Comparison of ENCODE assay signal across 9 cellular contexts in genomic region chr6:15770347-15771143, GRCh38.
DNase-seq lines count a peak whose midpoint lies in the region; ATAC-seq, FAIRE-seq and TF ChIP-seq lines count a peak whose summit lies in the region.
"Had no signal": no experiment of that assay in that cellular context is flagged by ENCODE, and none has a peak within 500 bp of the region (broad histone marks: within the 10 kb centered on the region; RNA-seq: fewer than 3 reads in every experiment).

No MANE protein-coding gene starts in this region.

- H3K9ac ChIP-seq in K562 (ENCODE audit: insufficient read depth in 1 of 2, low read depth in 2 of 2, low read length in 2 of 2), result peak overlapping the region; percentile 1 to 12; a peak in 1 of 4 replicates

- no peaks in the 10 kb centered on the region for H4K20me1 ChIP-seq in K562 (replicated peaks; ENCODE audit: control insufficient read depth, insufficient read depth, low read length)

- TF ChIP-seq CTCF in GM06990 (IDR thresholded peaks at IDR 0.05; ENCODE audit: insufficient read depth, low read length, poor library complexity, severe bottlenecking) (peak; percentile 33), K562 (IDR thresholded peaks at IDR 0.05 in 2 of 3, conservative IDR thresholded peaks at IDR 0.05 in 1 of 3; ENCODE audit: insufficient read depth in 2 of 3, low read depth in 1 of 3, low read length in 3 of 3) (peak; percentile 24 to 38 (median 31); a peak in 4 of 6 replicates)

- BruUV-seq in K562 (replicated peaks; lab: Mats Ljungman, UMichigan), result no TSS peak

- no peaks in the 10 kb centered on the region for H3K79me2 ChIP-seq in K562 (ENCODE audit: control insufficient read depth, insufficient read depth, low read length)

- FAIRE-seq in K562 (lab: Jason Lieb, UNC), result peak; percentile 42

- POLR2A ChIA-PET in K562 (lab: Yijun Ruan, JAX), result interaction anchor here (0.6 to 3.1 kb wide), 14 partner anchors 9 to 419 kb away, joined by 3 to 16 read pairs (median 3); partner anchors contain the start of gene MYLIP
- POLR2A ChIA-PET in naive thymus-derived CD8-positive, alpha-beta T cell (lab: Charles Lee), result no interaction called here

- H3K9me1 ChIP-seq in K562 (ENCODE audit: control insufficient read depth, insufficient read depth, low read length), result no peaks in the 10 kb centered on the region

- CTCF ChIA-PET in K562 (lab: Yijun Ruan, JAX; ENCODE audit: low intra/inter-chr PET ratio), result no interaction called here

- peak overlapping the region; percentile 79 for H2AFZ ChIP-seq in K562 (ENCODE audit: low read depth, low read length)

- TF ChIP-seq POLR2A in K562 (conservative IDR thresholded peaks at IDR 0.05), result no peak

- peaks cover 0 to 3% (median 0%) of the 10 kb centered on the region in 5 donors for H3K27me3 Mint-ChIP-seq in naive thymus-derived CD8-positive, alpha-beta T cell

- in situ Hi-C loops in K562 (cut with MboI), result no loop called here

- intact Hi-C loops in K562 (cut with micrococcal nuclease) (no loop called here), left ventricle myocardium superior (cut with micrococcal nuclease) (no loop called here)

- no peak overlapping the region for H3K4me3 Mint-ChIP-seq in naive thymus-derived CD8-positive, alpha-beta T cell

- H3K27ac Mint-ChIP-seq in naive thymus-derived CD8-positive, alpha-beta T cell, result no peak overlapping the region

- H3K36me3 Mint-ChIP-seq in naive thymus-derived CD8-positive, alpha-beta T cell, result no peaks in the 10 kb centered on the region

- peaks cover 0 to 26% of the 10 kb centered on the region in 2 experiments; a peak in 4 of 5 replicates for H3K4me1 ChIP-seq in K562 (replicated peaks in 1 of 2; ENCODE audit: control insufficient read depth in 2 of 2, insufficient read depth in 2 of 2, low read length in 2 of 2)

- no peaks in the 10 kb centered on the region for H3K4me1 Mint-ChIP-seq in naive thymus-derived CD8-positive, alpha-beta T cell

- H3K27ac ChIP-seq in K562 (ENCODE audit: extremely low read depth, low read depth, low read length), result 0 out of 3 replicates have a peak overlapping the region, but pooled peaks have one; percentile 3
- H3K27ac ChIP-seq: epithelial cell of prostate had no signal

- H3K4me3 ChIP-seq in GM06990 (replicated peaks; ENCODE audit: low read depth, low read length), result no peak overlapping the region
- H3K4me3 ChIP-seq in K562, result no peak overlapping the region

- peak; percentile 54 for ATAC-seq in GM19328 (IDR thresholded peaks at IDR 0.05; ENCODE audit: unreplicated experiment)
- peak; percentile 79 for ATAC-seq in HG03354 (IDR thresholded peaks at IDR 0.05; ENCODE audit: poor library complexity, severe bottlenecking, unreplicated experiment)
- ATAC-seq in K562, result peak; percentile 80
- no peak for ATAC-seq in left ventricle myocardium superior
- ATAC-seq in naive thymus-derived CD8-positive, alpha-beta T cell, result no peak

- DNase-seq in GM06990 (ENCODE audit: extremely low read depth, insufficient read length), result peak; percentile 37
- peak in 2 of 4 experiments; percentile 28 to 45 for DNase-seq in K562 (ENCODE audit: extremely low read depth in 1 of 4, low spot score in 3 of 4)
- no peak for DNase-seq in retina
- DNase-seq in left ventricle myocardium superior, result no peak
- DNase-seq in foreskin melanocyte, result no peak
- DNase-seq in naive thymus-derived CD8-positive, alpha-beta T cell, result no peak

- H3K9me3 ChIP-seq in K562 (replicated peaks; ENCODE audit: control insufficient read depth, insufficient read depth, low read depth, low read length), result no peaks in the 10 kb centered on the region

- H3K9me3 Mint-ChIP-seq in naive thymus-derived CD8-positive, alpha-beta T cell, result no peaks in the 10 kb centered on the region

- TF ChIP-seq EP300 in K562 (IDR thresholded peaks at IDR 0.05; ENCODE audit: low read length), result no peak

- H3K27me3 ChIP-seq in GM06990 (replicated peaks; ENCODE audit: control insufficient read depth, insufficient read depth, low read length) (no peaks in the 10 kb centered on the region), K562 (ENCODE audit: control insufficient read depth in 2 of 2, insufficient read depth in 2 of 2, low read length in 2 of 2) (no peaks in the 10 kb centered on the region)

- H3K36me3 ChIP-seq in GM06990 (ENCODE audit: control insufficient read depth, insufficient read depth, low read length) (no peaks in the 10 kb centered on the region), K562 (ENCODE audit: control insufficient read depth, insufficient read depth, low read length) (no peaks in the 10 kb centered on the region)

- 67% methylated on average over 4 of the region's 4 CpGs for WGBS in K562 (ENCODE audit: insufficient coverage, low coverage, missing lambda C conversion rate)

- peak; percentile 55 to 64 for TF ChIP-seq RAD21 in K562 (CRISPR knock-in tag; conservative IDR thresholded peaks at IDR 0.05 in 1 of 2, IDR thresholded peaks at IDR 0.05 in 1 of 2)

- no peak overlapping the region; the same call in 1 of the 2 replicates for H3K4me2 ChIP-seq in K562 (ENCODE audit: insufficient read depth, low read length)

TF ChIP-seq in K562, 482 proteins besides CTCF, POLR2A, EP300 and RAD21:
- 0 out of 2 replicates have a peak, but pooled peaks have one; percentile 17 for TF ChIP-seq ZNF165 (CRISPR knock-in tag; IDR thresholded peaks at IDR 0.05; ENCODE audit: borderline replicate concordance)
- no peak for TF ChIP-seq FOS (IDR thresholded peaks at IDR 0.05; ENCODE audit: extremely low read depth, insufficient read length)
- TF ChIP-seq DEAF1 (CRISPR knock-in tag; IDR thresholded peaks at IDR 0.05), result peak; percentile 31; the same call in 1 of the 2 replicates
- TF ChIP-seq GMEB1 (CRISPR knock-in tag; IDR thresholded peaks at IDR 0.05), result 0 out of 2 replicates have a peak, but pooled peaks have one; percentile 11
- peak; percentile 41; the same call in 1 of the 2 replicates for TF ChIP-seq ZNF324 (CRISPR knock-in tag; IDR thresholded peaks at IDR 0.05)
- no peak for TF ChIP-seq TEAD4 (IDR thresholded peaks at IDR 0.05; ENCODE audit: low read length)
- no peak for TF ChIP-seq TEAD4 (CRISPR knock-in tag; IDR thresholded peaks at IDR 0.05; ENCODE audit: borderline replicate concordance)
- 0 out of 4 replicates have a peak, but pooled peaks of 1 of the 2 experiments have one; percentile 24 for TF ChIP-seq MAZ (CRISPR knock-in tag; conservative IDR thresholded peaks at IDR 0.05 in 1 of 2, IDR thresholded peaks at IDR 0.05 in 1 of 2)
- no peak for TF ChIP-seq TCF7 (IDR thresholded peaks at IDR 0.05; ENCODE audit: borderline replicate concordance)
- TF ChIP-seq ARID3A (IDR thresholded peaks at IDR 0.05; ENCODE audit: borderline replicate concordance, low read depth, low read length), result no peak

Comparison
In these comparisons a context has a peak if more than half of its experiments do, and no peak if none do; other contexts are left out.
1. ATAC-seq: peak in GM19328 (single experiment), HG03354 (single experiment) and K562 (single experiment); none in left ventricle myocardium superior (single experiment) and naive thymus-derived CD8-positive, alpha-beta T cell (0 of 2).